In genomic region chr2:203857656-203858055, GRCh38 we compare ENCODE assay signal across 27 cellular contexts. TPM values are rescaled to one million over a fixed set of nuclear protein-coding genes. Genes with fewer than 3 reads are reported as not detected.
"Had no signal": no experiment of that assay in that cellular context is flagged by ENCODE, and none has a peak within 500 bp of the region (broad histone marks: within the 10 kb centered on the region; RNA-seq: fewer than 3 reads in every experiment).

No MANE protein-coding gene starts in this region.

- ATAC-seq: left colon; natural killer cell treated with Interleukin-12 subunit alpha and Interleukin-12 subunit beta and Interleukin-15 and Interleukin-18, amount 100 ng/mL, for 72 hours; sciatic nerve had no signal

- H3K27ac ChIP-seq: brain microvascular endothelial cell, neutrophil, parathyroid adenoma, stomach, upper lobe of left lung, WERI-Rb-1 had no signal

- H3K9me3 Mint-ChIP-seq: central memory CD8-positive, alpha-beta T cell; mesothelial cell of epicardium; natural killer cell treated with Interleukin-12 subunit alpha and Interleukin-12 subunit beta and Interleukin-15 and Interleukin-18, amount 100 ng/mL, for 72 hours; T-helper 1 cell treated with Interleukin-12 subunit alpha and Interleukin-12 subunit beta and Interleukin-4 antibody, amounts not matched to agents 30 μg/mL and 1 μg/mL, for 36 hours had no signal

- H3K36me3 ChIP-seq: brain microvascular endothelial cell, neutrophil, stomach, upper lobe of left lung, WERI-Rb-1 had no signal

- DNase-seq: activated CD4-positive, alpha-beta T cell treated with anti-CD3 and anti-CD28 coated beads for 1 hour; activated T-cell treated with anti-CD3 and anti-CD28 coated beads, Interleukin-2, amount 50 U/mL, for 1 hour; aorta; brain microvascular endothelial cell; foreskin melanocyte; glutamatergic neuron; hippocampal formation; islet precursor cell; left colon; stimulated activated CD4-positive, alpha-beta T cell treated with anti-CD3 and anti-CD28 coated beads, Interleukin-4, amount 100 ng/mL, for 1 hour; stomach; upper lobe of left lung; WERI-Rb-1 had no signal

- H3K27me3 Mint-ChIP-seq: activated CD8-positive, alpha-beta memory T cell treated with anti-CD3 and anti-CD28 coated beads, Interleukin-2, amount 10 ng/mL, durations not matched to agents 7 days and 5 days; central memory CD8-positive, alpha-beta T cell had no signal

- H3K9me3 ChIP-seq: neutrophil, stomach, upper lobe of left lung had no signal

- H3K4me3 ChIP-seq: coronary artery, lung, smooth muscle cell, stomach, upper lobe of left lung had no signal

- H3K4me3 Mint-ChIP-seq: activated CD8-positive, alpha-beta memory T cell treated with anti-CD3 and anti-CD28 coated beads, Interleukin-2, amount 10 ng/mL, durations not matched to agents 7 days and 5 days; central memory CD8-positive, alpha-beta T cell; mesothelial cell of epicardium; T-helper 1 cell treated with Interleukin-12 subunit alpha and Interleukin-12 subunit beta and Interleukin-4 antibody, amounts not matched to agents 30 μg/mL and 1 μg/mL, for 36 hours had no signal

- H3K4me1 ChIP-seq: parathyroid adenoma had no signal

- H3K79me2 ChIP-seq: parathyroid adenoma had no signal

- H3K27ac Mint-ChIP-seq: activated CD8-positive, alpha-beta memory T cell treated with anti-CD3 and anti-CD28 coated beads, Interleukin-2, amount 10 ng/mL, durations not matched to agents 7 days and 5 days; mesothelial cell of epicardium had no signal

- H3K4me2 ChIP-seq: smooth muscle cell had no signal

- H3K9ac ChIP-seq: parathyroid adenoma had no signal

- H2AFZ ChIP-seq: parathyroid adenoma had no signal

- H3K27me3 ChIP-seq: brain microvascular endothelial cell, stomach, upper lobe of left lung had no signal

- H3K36me3 Mint-ChIP-seq: mesothelial cell of epicardium had no signal

- H3K4me1 Mint-ChIP-seq: mesothelial cell of epicardium had no signal

RNA-seq across cellular contexts. Expression of gene CTLA4, which starts 9.9 kb away (rescaled TPM):
- total RNA-seq: epithelial cell of proximal tubule, fibroblast of lung, mesothelial cell of epicardium, smooth muscle cell, temporal lobe had no signal
- polyA plus RNA-seq: aorta, fibroblast of lung, smooth muscle cell had no signal
